ENCODE assay signal across 15 cellular contexts in genomic region chr1:85615536-85615935, GRCh38. TPM values are rescaled to one million over a fixed set of nuclear protein-coding genes. Genes with fewer than 3 reads are reported as not detected.
DNase-seq lines count a peak whose midpoint lies in the region; ATAC-seq and TF ChIP-seq lines count a peak whose summit lies in the region.
"Had no signal": no experiment of that assay in that cellular context is flagged by ENCODE, and none has a peak within 500 bp of the region (broad histone marks: within the 10 kb centered on the region; RNA-seq: fewer than 3 reads in every experiment).

No MANE protein-coding gene starts in this region.

- H4K20me1 ChIP-seq in mammary epithelial cell (ENCODE audit: insufficient read depth, low read length): no peaks in the 10 kb centered on the region

- 100% methylated on average over 4 of the region's 4 CpGs for WGBS in mammary epithelial cell (ENCODE audit: low coverage, missing lambda C conversion rate)

- H3K36me3 Mint-ChIP-seq in osteocyte (ENCODE audit: unreplicated experiment): no peaks in the 10 kb centered on the region
- H3K36me3 Mint-ChIP-seq: CD14-positive monocyte had no signal

- CTCF ChIA-PET in mammary epithelial cell (lab: Charles Lee; ENCODE audit: low non-redundant PET): no interaction called here

- H3K9ac ChIP-seq in mammary epithelial cell (ENCODE audit: insufficient read depth, low read length): no peak overlapping the region

- H3K4me3 Mint-ChIP-seq in osteocyte (ENCODE audit: unreplicated experiment): no peak overlapping the region
- H3K4me3 Mint-ChIP-seq: CD8-positive, alpha-beta T cell; GM23338 had no signal

- no peak overlapping the region for H3K4me3 ChIP-seq in fibroblast of pulmonary artery (replicated peaks; ENCODE audit: low read depth, low read length)
- no peak overlapping the region for H3K4me3 ChIP-seq in mammary epithelial cell (replicated peaks in 1 of 3; ENCODE audit: insufficient read depth in 1 of 3, low read depth in 2 of 3, low read length in 3 of 3)
- H3K4me3 ChIP-seq: GM12878, GM23338 had no signal

- peak overlapping the region; percentile 6 for H3K27ac Mint-ChIP-seq in osteocyte (ENCODE audit: unreplicated experiment)
- H3K27ac Mint-ChIP-seq: CD14-positive monocyte; CD8-positive, alpha-beta T cell; GM23338 had no signal

- no peaks in the 10 kb centered on the region for H3K9me3 ChIP-seq in mammary epithelial cell (replicated peaks; ENCODE audit: insufficient read depth, low read length)

- H3K27ac ChIP-seq in mammary epithelial cell (ENCODE audit: insufficient read depth, low read depth, low read length): no peak overlapping the region
- H3K27ac ChIP-seq: 22Rv1 had no signal

- dilution Hi-C loops in mammary epithelial cell (cut with HindIII; ENCODE audit: low sequenced_read_pairs): no loop called here

- no peaks in the 10 kb centered on the region for H3K36me3 ChIP-seq in mammary epithelial cell (ENCODE audit: insufficient read depth, low read length)

- TF ChIP-seq CTCF in fibroblast of pulmonary artery (IDR thresholded peaks at IDR 0.05; ENCODE audit: low read length, missing control alignments) (no peak), osteocyte (IDR thresholded peaks at IDR 0.05) (no peak), mammary epithelial cell (conservative IDR thresholded peaks at IDR 0.05 in 1 of 2, IDR thresholded peaks at IDR 0.05 in 1 of 2; ENCODE audit: extremely low read depth in 1 of 2, insufficient read depth in 1 of 2, low read depth in 1 of 2, low read length in 2 of 2) (no peak)

- no TSS peak for BruUV-seq in mammary epithelial cell (replicated peaks; lab: Mats Ljungman, UMichigan)

- no peaks in the 10 kb centered on the region for H3K79me2 ChIP-seq in mammary epithelial cell (ENCODE audit: insufficient read depth, low read length)

- intact Hi-C loops in mammary epithelial cell (cut with micrococcal nuclease): loop anchor here (10.0 kb wide), 1 partner anchor 269 kb away; no protein-coding TSS in a partner anchor

- H3K4me1 Mint-ChIP-seq in osteocyte (ENCODE audit: unreplicated experiment): peaks cover 52% of the 10 kb centered on the region
- H3K4me1 Mint-ChIP-seq: CD14-positive monocyte had no signal

- ATAC-seq in GM19035 (IDR thresholded peaks at IDR 0.05; ENCODE audit: unreplicated experiment): no peak
- no peak for ATAC-seq in GM18519 (IDR thresholded peaks at IDR 0.05; ENCODE audit: low FRiP score, unreplicated experiment)
- ATAC-seq: CD8-positive, alpha-beta T cell; GM12878; HepG2 had no signal

- H3K27me3 Mint-ChIP-seq in osteocyte (ENCODE audit: unreplicated experiment): no peaks in the 10 kb centered on the region

- no peak overlapping the region for H3K4me2 ChIP-seq in mammary epithelial cell (ENCODE audit: insufficient read depth, low read depth, low read length)
- H3K4me2 ChIP-seq: GM23338 had no signal

- in situ Hi-C loops in mammary epithelial cell (cut with MboI; ENCODE audit: low sequenced_read_pairs in 2 of 2): no loop called here

- no peak overlapping the region for H2AFZ ChIP-seq in mammary epithelial cell (ENCODE audit: low read depth, low read length)
- H2AFZ ChIP-seq: GM23338 had no signal

- peaks cover 29% of the 10 kb centered on the region for H3K4me1 ChIP-seq in mammary epithelial cell (ENCODE audit: insufficient read depth, low read length)

- H3K27me3 ChIP-seq in mammary epithelial cell (ENCODE audit: insufficient read depth, low read length): no peaks in the 10 kb centered on the region

- no peaks in the 10 kb centered on the region for H3K9me3 Mint-ChIP-seq in osteocyte (ENCODE audit: unreplicated experiment)

- peak; percentile 13 for DNase-seq in DMS53 (lab: John Stamatoyannopoulos, UW)
- no peak for DNase-seq in DMS53 treated with DMSO at 0.1 percent for 48 hours (lab: John Stamatoyannopoulos, UW; ENCODE audit: unreplicated experiment)
- DNase-seq in fibroblast of pulmonary artery (ENCODE audit: low read depth): peak; percentile 47
- no peak for DNase-seq in osteocyte (ENCODE audit: extremely low spot score, unreplicated experiment)
- DNase-seq in mammary epithelial cell: no peak
- DNase-seq: CD8-positive, alpha-beta T cell; COR-L47; DMS79 had no signal

RNA-seq across cellular contexts. Expression of gene CCN1, which starts 35.0 kb away (rescaled TPM):
- total RNA-seq in osteocyte: 412 and 526 TPM in 2 replicates
- total RNA-seq in mammary epithelial cell: 100 to 1,000 TPM in 1 of 2 donors, 10 to 100 TPM in 1; 59.7 to 164 TPM
- 83.8 TPM for polyA plus RNA-seq in mammary epithelial cell
- polyA minus RNA-seq in mammary epithelial cell: 130 TPM
- total RNA-seq: CD8-positive, alpha-beta T cell had no signal
- polyA plus RNA-seq: CD14-positive monocyte had no signal

Comparison
In these comparisons a context has a peak if more than half of its experiments do, and no peak if none do; other contexts are left out.
1. DNase-seq: peak in DMS53 (single experiment) and fibroblast of pulmonary artery (single experiment); none in DMS53 treated with DMSO at 0.1 percent for 48 hours (single experiment), osteocyte (single experiment) and mammary epithelial cell (single experiment).